In genomic region chr12:96112733-96113132, GRCh38 we compare ENCODE assay signal across 1 cellular context.
A peak's percentile ranks its signal among the peaks of the same experiment; 100 is the strongest.
TF ChIP-seq lines count a peak whose summit lies in the region.

No MANE protein-coding gene starts in this region.

TF ChIP-seq in HepG2, 621 proteins besides CTCF, POLR2A, EP300 and RAD21 (continued from another document and continues in another):
- TF ChIP-seq SNAPC4 (CRISPR knock-in tag; IDR thresholded peaks at IDR 0.05) = no peak
- TF ChIP-seq FOXA3 (CRISPR knock-in tag; IDR thresholded peaks at IDR 0.05) = peak; percentile 32; the same call in 1 of the 2 replicates
- no peak for TF ChIP-seq HNF1A (IDR thresholded peaks at IDR 0.05; ENCODE audit: low read depth)
- peak; percentile 89 for TF ChIP-seq HNF1A (CRISPR knock-in tag; IDR thresholded peaks at IDR 0.05; ENCODE audit: borderline replicate concordance)
- peak; percentile 93 for TF ChIP-seq TFAP4 (IDR thresholded peaks at IDR 0.05; ENCODE audit: borderline replicate concordance, low read depth)
- 0 out of 2 replicates have a peak, but pooled peaks have one; percentile 21 for TF ChIP-seq SAP130 (CRISPR knock-in tag; IDR thresholded peaks at IDR 0.05; ENCODE audit: low read depth)
- 0 out of 2 replicates have a peak, but pooled peaks have one; percentile 25 for TF ChIP-seq TARDBP (CRISPR knock-in tag; IDR thresholded peaks at IDR 0.05)
- 0 out of 2 replicates have a peak, but pooled peaks have one; percentile 13 for TF ChIP-seq RXRB (CRISPR knock-in tag; IDR thresholded peaks at IDR 0.05; ENCODE audit: borderline replicate concordance)
- TF ChIP-seq NFYB (CRISPR knock-in tag; IDR thresholded peaks at IDR 0.05) = peak; percentile 39; the same call in 1 of the 2 replicates
- TF ChIP-seq TBX2 (CRISPR knock-in tag; IDR thresholded peaks at IDR 0.05; ENCODE audit: borderline replicate concordance) = peak; percentile 26; the same call in 1 of the 2 replicates
- peak; percentile 18; the same call in 1 of the 2 replicates for TF ChIP-seq PATZ1 (CRISPR knock-in tag; IDR thresholded peaks at IDR 0.05)
- TF ChIP-seq ELF3 (CRISPR knock-in tag; IDR thresholded peaks at IDR 0.05) = peak; percentile 57; the same call in 1 of the 2 replicates
- peak; percentile 66; the same call in 1 of the 2 replicates for TF ChIP-seq NCOA2 (CRISPR knock-in tag; IDR thresholded peaks at IDR 0.05)
- TF ChIP-seq FOXP1 (IDR thresholded peaks at IDR 0.05) = no peak
- peak; percentile 13; the same call in 1 of the 2 replicates for TF ChIP-seq FOXP1 (CRISPR knock-in tag; IDR thresholded peaks at IDR 0.05)
- no peak for TF ChIP-seq ZNF883 (CRISPR knock-in tag; IDR thresholded peaks at IDR 0.05; ENCODE audit: not compliant biosample characterization)
- TF ChIP-seq TAF15 (IDR thresholded peaks at IDR 0.05; ENCODE audit: low read depth, low read length, poor library complexity, severe bottlenecking) = no peak
- no peak for TF ChIP-seq FOXA1 (IDR thresholded peaks at IDR 0.05)
- peak; percentile 72 for TF ChIP-seq FOXA1 (CRISPR knock-in tag; IDR thresholded peaks at IDR 0.05)
- no peak for TF ChIP-seq JUND (CRISPR knock-in tag; IDR thresholded peaks at IDR 0.05)
- 0 out of 2 replicates have a peak, but pooled peaks have one; percentile 29 for TF ChIP-seq ELF1 (CRISPR knock-in tag; IDR thresholded peaks at IDR 0.05)
- peak; percentile 97 for TF ChIP-seq BCL6 (CRISPR knock-in tag; IDR thresholded peaks at IDR 0.05)
- no peak for TF ChIP-seq ZEB1 (IDR thresholded peaks at IDR 0.05; ENCODE audit: insufficient replicate concordance, low read depth)
- TF ChIP-seq HNF1B (CRISPR knock-in tag; IDR thresholded peaks at IDR 0.05) = 0 out of 2 replicates have a peak, but pooled peaks have one; percentile 26
- TF ChIP-seq FOXP4 (CRISPR knock-in tag; IDR thresholded peaks at IDR 0.05) = peak; percentile 41; the same call in 1 of the 2 replicates
- TF ChIP-seq HDAC2 (CRISPR knock-in tag; IDR thresholded peaks at IDR 0.05) = 0 out of 2 replicates have a peak, but pooled peaks have one; percentile 24
- TF ChIP-seq HNF4A (CRISPR knock-in tag; IDR thresholded peaks at IDR 0.05) = peak; percentile 42; the same call in 1 of the 2 replicates
- no peak for TF ChIP-seq PRDM4 (CRISPR knock-in tag; IDR thresholded peaks at IDR 0.05; ENCODE audit: borderline replicate concordance)
- TF ChIP-seq NR2F6 (IDR thresholded peaks at IDR 0.05) = no peak
- TF ChIP-seq NR2F6 (CRISPR knock-in tag; IDR thresholded peaks at IDR 0.05) = peak; percentile 13; the same call in 1 of the 2 replicates
- peak; percentile 25; the same call in 1 of the 2 replicates for TF ChIP-seq ZNF609 (CRISPR knock-in tag; IDR thresholded peaks at IDR 0.05; ENCODE audit: borderline replicate concordance)
